ENCODE assay signal across 9 cellular contexts in genomic region chr18:35267161-35267651, GRCh38. TPM values are rescaled to one million over a fixed set of nuclear protein-coding genes. Genes with fewer than 3 reads are reported as not detected.
DNase-seq lines count a peak whose midpoint lies in the region; ATAC-seq and TF ChIP-seq lines count a peak whose summit lies in the region.
"Had no signal": no experiment of that assay in that cellular context is flagged by ENCODE, and none has a peak within 500 bp of the region (broad histone marks: within the 10 kb centered on the region; RNA-seq: fewer than 3 reads in every experiment).

No MANE protein-coding gene starts in this region.

- DNase-seq in NCI-H187 (lab: John Stamatoyannopoulos, UW), result peak; percentile 56 to 75
- no peak for DNase-seq in NCI-H187 treated with DMSO at 0.1 percent for 48 hours (lab: John Stamatoyannopoulos, UW)
- DNase-seq in NCI-H146 (lab: John Stamatoyannopoulos, UW), result peak; percentile 81
- DNase-seq in activated CD8-positive, alpha-beta memory T cell treated with anti-CD3 and anti-CD28 coated beads, Interleukin-2, amount 50 U/mL, for 1 hour (ENCODE audit: extremely low read depth), result peak; percentile 47
- no peak for DNase-seq in endodermal cell
- no peak for DNase-seq in OCI-M2 (lab: John Stamatoyannopoulos, UW; ENCODE audit: unreplicated experiment)

- WGBS in endodermal cell (ENCODE audit: insufficient coverage in 1 of 2, insufficient read length in 1 of 2), 2 experiments, result 80 to 97% methylated on average over 1 to 45 of the region's 48 CpGs

- H3K9ac ChIP-seq in endodermal cell (ENCODE audit: extremely low read depth, low read length, poor library complexity, severe bottlenecking), result no peak overlapping the region
- peak overlapping the region; percentile 84 for H3K9ac ChIP-seq in mucosa of stomach (ENCODE audit: low read length)

- no peaks in the 10 kb centered on the region for H3K27me3 Mint-ChIP-seq in endodermal cell (ENCODE audit: insufficient read depth)
- no peaks in the 10 kb centered on the region for H3K27me3 Mint-ChIP-seq in stimulated activated memory B cell treated with anti-CD40 and anti-IgM and Interleukin-4, amounts not matched to agents 10 μg/mL and 1 μg/mL and 100 μg/mL, for 72 hours

- no peak overlapping the region for H3K27ac ChIP-seq in endodermal cell (ENCODE audit: low read depth, low read length)
- H3K27ac ChIP-seq: 22Rv1 had no signal

- H3K4me3 Mint-ChIP-seq in endodermal cell, result peak overlapping the region; percentile 34
- H3K4me3 Mint-ChIP-seq in stimulated activated memory B cell treated with anti-CD40 and anti-IgM and Interleukin-4, amounts not matched to agents 10 μg/mL and 1 μg/mL and 100 μg/mL, for 72 hours, result peak overlapping the region; percentile 94

- H3K4me1 ChIP-seq in endodermal cell (ENCODE audit: control insufficient read depth, insufficient read depth, low read length) (no peaks in the 10 kb centered on the region), mucosa of stomach (ENCODE audit: control insufficient read depth, insufficient read depth, low read length) (peaks cover 6% of the 10 kb centered on the region)

- H3K27ac Mint-ChIP-seq in endodermal cell, result no peak overlapping the region
- H3K27ac Mint-ChIP-seq in stimulated activated memory B cell treated with anti-CD40 and anti-IgM and Interleukin-4, amounts not matched to agents 10 μg/mL and 1 μg/mL and 100 μg/mL, for 72 hours, result peak overlapping the region; percentile 98

- peaks cover 35% of the 10 kb centered on the region for H3K9me3 Mint-ChIP-seq in endodermal cell
- H3K9me3 Mint-ChIP-seq in stimulated activated memory B cell treated with anti-CD40 and anti-IgM and Interleukin-4, amounts not matched to agents 10 μg/mL and 1 μg/mL and 100 μg/mL, for 72 hours, result peaks cover 16% of the 10 kb centered on the region

- peaks cover 13% of the 10 kb centered on the region for H3K36me3 ChIP-seq in endodermal cell (ENCODE audit: control insufficient read depth, insufficient read depth, low read length)
- no peaks in the 10 kb centered on the region for H3K36me3 ChIP-seq in mucosa of stomach (ENCODE audit: control insufficient read depth, insufficient read depth, low read length)

- H3K4me3 ChIP-seq in endodermal cell (ENCODE audit: low read length) (no peak overlapping the region), mucosa of stomach (ENCODE audit: low read length) (peak overlapping the region; percentile 64)

- H3K36me3 Mint-ChIP-seq in endodermal cell (ENCODE audit: low read depth), result peaks cover 58% of the 10 kb centered on the region
- H3K36me3 Mint-ChIP-seq in stimulated activated memory B cell treated with anti-CD40 and anti-IgM and Interleukin-4, amounts not matched to agents 10 μg/mL and 1 μg/mL and 100 μg/mL, for 72 hours, result peaks cover 31% of the 10 kb centered on the region

- H3K27me3 ChIP-seq in endodermal cell (ENCODE audit: control insufficient read depth, insufficient read depth, low read length, poor library complexity, severe bottlenecking) (no peaks in the 10 kb centered on the region), mucosa of stomach (ENCODE audit: control insufficient read depth, insufficient read depth, low read length) (no peaks in the 10 kb centered on the region)

- ATAC-seq in stimulated activated memory B cell treated with anti-CD40 and anti-IgM and Interleukin-4, amounts not matched to agents 10 μg/mL and 1 μg/mL and 100 μg/mL, for 72 hours, result peak; percentile 92

- TF ChIP-seq CTCF in endodermal cell (conservative IDR thresholded peaks at IDR 0.05), result no peak

- H3K9me3 ChIP-seq in endodermal cell (ENCODE audit: control insufficient read depth, low read length), result peaks cover 25% of the 10 kb centered on the region
- no peaks in the 10 kb centered on the region for H3K9me3 ChIP-seq in mucosa of stomach (ENCODE audit: control insufficient read depth, low read length)

- H3K4me1 Mint-ChIP-seq in endodermal cell, result no peaks in the 10 kb centered on the region
- peaks cover 35% of the 10 kb centered on the region for H3K4me1 Mint-ChIP-seq in stimulated activated memory B cell treated with anti-CD40 and anti-IgM and Interleukin-4, amounts not matched to agents 10 μg/mL and 1 μg/mL and 100 μg/mL, for 72 hours

RNA-seq across cellular contexts. Expression of gene ZSCAN30, which starts 22.8 kb away (rescaled TPM):
- 10 to 100 TPM; 20.1 to 29.6 TPM for total RNA-seq in endodermal cell
- 14.9 TPM for polyA plus RNA-seq in endodermal cell (2013, experiment 1 of 2)
- polyA plus RNA-seq in endodermal cell (2013, experiment 2 of 2), result 13.5 TPM

RNA-seq across cellular contexts. Expression of gene ZNF397, which starts 26.4 kb away (rescaled TPM):
- total RNA-seq in endodermal cell, result 10 to 100 TPM; 44.1 to 64.6 TPM
- polyA plus RNA-seq in endodermal cell (2013, experiment 1 of 2), result 43.1 TPM
- polyA plus RNA-seq in endodermal cell (2013, experiment 2 of 2), result 37.0 TPM

Comparison
In these comparisons a context has a peak if more than half of its experiments do, and no peak if none do; other contexts are left out.
1. DNase-seq: peak in NCI-H187 (2 of 2), NCI-H146 (single experiment) and activated CD8-positive, alpha-beta memory T cell treated with anti-CD3 and anti-CD28 coated beads, Interleukin-2, amount 50 U/mL, for 1 hour (single experiment); none in NCI-H187 treated with DMSO at 0.1 percent for 48 hours (single experiment), endodermal cell (single experiment) and OCI-M2 (single experiment).